8 cellular contexts compared by ENCODE assay signal in the genomic region with DNA sequence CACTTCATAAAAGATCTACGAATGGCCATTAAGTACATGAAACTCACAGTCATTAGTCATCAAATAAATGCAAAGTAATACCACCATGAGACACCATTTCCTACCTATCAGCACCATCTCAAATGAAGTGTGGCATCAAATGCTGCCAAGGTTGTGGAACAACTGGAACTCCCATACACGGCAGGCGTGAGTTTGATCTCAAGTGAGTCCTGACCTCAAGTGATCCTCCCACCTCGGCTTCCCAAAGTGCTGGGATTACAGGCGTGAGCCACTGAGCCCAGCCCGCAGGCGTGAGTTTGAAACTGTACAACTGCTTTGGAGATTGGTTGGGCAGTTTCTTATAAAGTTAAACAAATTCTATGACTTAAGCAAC. TPM values are rescaled to one million over a fixed set of nuclear protein-coding genes. Genes with fewer than 3 reads are reported as not detected.
DNase-seq lines count a peak whose midpoint lies in the region; ATAC-seq and TF ChIP-seq lines count a peak whose summit lies in the region.

No MANE protein-coding gene starts in this region.

- intact Hi-C loops in CD4-positive, alpha-beta memory T cell (cut with micrococcal nuclease) = loop anchor here (1.0 kb wide), 3 partner anchors 23 to 30 kb away; partner anchors contain the start of gene HDAC11
- intact Hi-C loops in Panc1 (cut with micrococcal nuclease; ENCODE audit: unreplicated experiment) = loop anchor here (5.0 to 10.0 kb wide), 2 partner anchors 156 to 359 kb away; no protein-coding TSS in a partner anchor

- H3K36me3 ChIP-seq in CD4-positive, alpha-beta memory T cell (ENCODE audit: insufficient read depth, low read length) = no peaks in the 10 kb centered on the region
- no peaks in the 10 kb centered on the region for H3K36me3 ChIP-seq in Panc1 (ENCODE audit: control insufficient read depth, insufficient read depth, low read length)

- no peak overlapping the region for H3K23ac ChIP-seq in H9 (ENCODE audit: insufficient read length, low read depth, low read length)

- H3K9me3 ChIP-seq in CD4-positive, alpha-beta memory T cell (ENCODE audit: control insufficient read depth in 1 of 2, low read length in 2 of 2) = no peaks in the 10 kb centered on the region
- H3K9me3 ChIP-seq in H9 (ENCODE audit: control insufficient read depth, low read depth, low read length) (no peaks in the 10 kb centered on the region), Panc1 (ENCODE audit: control insufficient read depth, insufficient read depth, low read depth, low read length) (no peaks in the 10 kb centered on the region)

- DNase-seq in CD4-positive, alpha-beta memory T cell = peak in 1 of 5 donors; percentile 79
- DNase-seq in H9 (peak; percentile 47), Panc1 (ENCODE audit: low read depth, low spot score) (no peak), astrocyte of the spinal cord (ENCODE audit: low read depth, low spot score) (no peak), left lobe of liver (ENCODE audit: low spot score) (no peak), mesenteric fat pad (ENCODE audit: low spot score) (no peak)

- H2BK20ac ChIP-seq in H9 (ENCODE audit: low read depth, low read length, poor library complexity, severe bottlenecking) = no peak overlapping the region

- H4K20me1 ChIP-seq in H9 (ENCODE audit: control insufficient read depth, insufficient read depth, insufficient read length) = no peaks in the 10 kb centered on the region

- H3T11ph ChIP-seq in H9 (ENCODE audit: low read length) = no peak overlapping the region

- CTCF ChIA-PET in CD4-positive, alpha-beta memory T cell (lab: Charles Lee; ENCODE audit: partially characterized antibody) = interaction anchor here (0.7 to 7.3 kb wide), 28 partner anchors 9 to 429 kb away, joined by 3 to 255 read pairs (median 9); partner anchors contain the start of genes HDAC11, NUP210 and WNT7A
- CTCF ChIA-PET in Panc1 (lab: Charles Lee) = interaction anchor here (0.8 to 2.0 kb wide), 2 partner anchors 60 to 88 kb away, joined by 4 to 5 read pairs; no protein-coding TSS in a partner anchor

- BruUV-seq in Panc1 (replicated peaks; lab: Mats Ljungman, UMichigan) = TSS peak; percentile 92

- H3K27me3 Mint-ChIP-seq in CD4-positive, alpha-beta memory T cell = no peaks in the 10 kb centered on the region
- no peaks in the 10 kb centered on the region for H3K27me3 Mint-ChIP-seq in H9 (ENCODE audit: low read depth)
- no peaks in the 10 kb centered on the region for H3K27me3 Mint-ChIP-seq in stimulated activated memory B cell treated with anti-CD40 and anti-IgM and Interleukin-4, amounts not matched to agents 10 μg/mL and 1 μg/mL and 100 μg/mL, for 72 hours

- peaks cover 0 to 3% of the 10 kb centered on the region in 2 donors for H3K36me3 Mint-ChIP-seq in CD4-positive, alpha-beta memory T cell
- H3K36me3 Mint-ChIP-seq in H9 (ENCODE audit: insufficient read depth in 1 of 3, low read depth in 3 of 3) = peaks cover 4 to 6% (median 5%) of the 10 kb centered on the region in 3 experiments
- H3K36me3 Mint-ChIP-seq in stimulated activated memory B cell treated with anti-CD40 and anti-IgM and Interleukin-4, amounts not matched to agents 10 μg/mL and 1 μg/mL and 100 μg/mL, for 72 hours = no peaks in the 10 kb centered on the region

- in situ Hi-C loops in Panc1 (cut with HindIII; ENCODE audit: low pct_unique_long_range_greater_than_20kb, low sequenced_read_pairs) (no loop called here), astrocyte of the spinal cord (cut with HindIII; ENCODE audit: low sequenced_read_pairs) (no loop called here)

- no peak overlapping the region for H3K14ac ChIP-seq in H9 (ENCODE audit: insufficient read depth, low read length)

- peak overlapping the region; percentile 72 to 91 for H3K4me3 ChIP-seq in CD4-positive, alpha-beta memory T cell (ENCODE audit: low read length in 2 of 2)
- H3K4me3 ChIP-seq in Panc1 (ENCODE audit: low read depth in 2 of 2, low read length in 2 of 2) = peak overlapping the region; percentile 56 to 69
- peak overlapping the region; percentile 51 for H3K4me3 ChIP-seq in astrocyte of the spinal cord (ENCODE audit: low read depth, low read length)

- no peak overlapping the region for H3K56ac ChIP-seq in H9 (ENCODE audit: insufficient read length, low read depth, low read length)

- peak; percentile 66 for ATAC-seq in Panc1
- ATAC-seq in left lobe of liver = peak; percentile 3
- no peak for ATAC-seq in stimulated activated memory B cell treated with anti-CD40 and anti-IgM and Interleukin-4, amounts not matched to agents 10 μg/mL and 1 μg/mL and 100 μg/mL, for 72 hours
- no peak for ATAC-seq in GM19324 (IDR thresholded peaks at IDR 0.05; ENCODE audit: low FRiP score, unreplicated experiment)

- H3K9ac ChIP-seq in H9 (ENCODE audit: extremely low read depth, insufficient read length, low read length) = no peak overlapping the region

- H3K79me2 ChIP-seq in H9 (ENCODE audit: insufficient read depth, low read length) = no peaks in the 10 kb centered on the region

- no peak overlapping the region for H2AFZ ChIP-seq in H9 (ENCODE audit: low read length)

- TF ChIP-seq CTCF in H9 (conservative IDR thresholded peaks at IDR 0.05) = no peak
- no peak for TF ChIP-seq CTCF in Panc1 (IDR thresholded peaks at IDR 0.05)
- no peak for TF ChIP-seq CTCF in astrocyte of the spinal cord (IDR thresholded peaks at IDR 0.05; ENCODE audit: low read depth, low read length)

- peak overlapping the region; percentile 57 for H3K4me2 ChIP-seq in H9 (ENCODE audit: insufficient read depth, insufficient read length, low read length)

- H4K5ac ChIP-seq in H9 (ENCODE audit: insufficient read length, low read depth, low read length) = no peak overlapping the region

- peaks cover 19% of the 10 kb centered on the region for H3K4me1 ChIP-seq in CD4-positive, alpha-beta memory T cell (ENCODE audit: insufficient read depth, low read length)
- H3K4me1 ChIP-seq in H9 (ENCODE audit: insufficient read depth, low read length) = no peaks in the 10 kb centered on the region
- no peaks in the 10 kb centered on the region for H3K4me1 ChIP-seq in Panc1 (ENCODE audit: control insufficient read depth, insufficient read depth, low read length)

- H3K27ac Mint-ChIP-seq in CD4-positive, alpha-beta memory T cell = peak overlapping the region; percentile 86 to 97 (median 96)
- H3K27ac Mint-ChIP-seq in H9 = peak overlapping the region; percentile 33 to 90 (median 71); a peak in 5 of 7 replicates
- peak overlapping the region; percentile 87 for H3K27ac Mint-ChIP-seq in stimulated activated memory B cell treated with anti-CD40 and anti-IgM and Interleukin-4, amounts not matched to agents 10 μg/mL and 1 μg/mL and 100 μg/mL, for 72 hours

- H3K27ac ChIP-seq in CD4-positive, alpha-beta memory T cell (ENCODE audit: low read depth, low read length) = peak overlapping the region; percentile 60
- H3K27ac ChIP-seq in H9 (ENCODE audit: insufficient read length, low read depth, low read length) (no peak overlapping the region), Panc1 (ENCODE audit: low read length) (peak overlapping the region; percentile 70)

- H3K4me3 Mint-ChIP-seq in CD4-positive, alpha-beta memory T cell = peak overlapping the region; percentile 93 to 98 (median 98)
- H3K4me3 Mint-ChIP-seq in H9 = peak overlapping the region; percentile 68 to 78
- peak overlapping the region; percentile 85 for H3K4me3 Mint-ChIP-seq in stimulated activated memory B cell treated with anti-CD40 and anti-IgM and Interleukin-4, amounts not matched to agents 10 μg/mL and 1 μg/mL and 100 μg/mL, for 72 hours

- H3K4ac ChIP-seq in H9 (ENCODE audit: low read depth, low read length) = no peak overlapping the region

- H4K8ac ChIP-seq in H9 (replicated peaks; ENCODE audit: insufficient read length, low read depth, low read length) = no peak overlapping the region

- POLR2A ChIA-PET in CD4-positive, alpha-beta memory T cell (lab: Charles Lee; ENCODE audit: partially characterized antibody) = interaction anchor here (0.9 to 4.1 kb wide), 14 partner anchors 10 to 124 kb away, joined by 3 to 137 read pairs (median 6); partner anchors contain the start of genes HDAC11 and NUP210
- POLR2A ChIA-PET in Panc1 (lab: Charles Lee) = no interaction called here

- H3K9me3 Mint-ChIP-seq in CD4-positive, alpha-beta memory T cell = no peaks in the 10 kb centered on the region
- H3K9me3 Mint-ChIP-seq in H9 = peaks cover 0 to 3% of the 10 kb centered on the region in 2 experiments; a peak in 2 of 5 replicates
- no peaks in the 10 kb centered on the region for H3K9me3 Mint-ChIP-seq in stimulated activated memory B cell treated with anti-CD40 and anti-IgM and Interleukin-4, amounts not matched to agents 10 μg/mL and 1 μg/mL and 100 μg/mL, for 72 hours

- no peaks in the 10 kb centered on the region for H3K27me3 ChIP-seq in CD4-positive, alpha-beta memory T cell (ENCODE audit: insufficient read depth, low read length)
- H3K27me3 ChIP-seq in H9 (ENCODE audit: insufficient read depth, low read length) = no peaks in the 10 kb centered on the region
- H3K27me3 ChIP-seq in Panc1 (ENCODE audit: control insufficient read depth, insufficient read depth, low read length) = no peaks in the 10 kb centered on the region

- H2AK5ac ChIP-seq in H9 (ENCODE audit: insufficient read length, low read length) = no peak overlapping the region

- WGBS in H9 (ENCODE audit: extremely low coverage, insufficient read length, low lambda C conversion rate) = no CpG with 5 or more reads among the region's 7 CpGs

- H2BK12ac ChIP-seq in H9 (ENCODE audit: insufficient read length, low read depth, low read length) = no peak overlapping the region

- H2BK5ac ChIP-seq in H9 (ENCODE audit: insufficient read length, low read length) = no peak overlapping the region

- H4K91ac ChIP-seq in H9 (ENCODE audit: insufficient read length, low read depth, low read length) = no peak overlapping the region

- H3K18ac ChIP-seq in H9 (ENCODE audit: insufficient read length, low read depth, low read length) = no peak overlapping the region

- peaks cover 10 to 25% (median 17%) of the 10 kb centered on the region in 4 donors for H3K4me1 Mint-ChIP-seq in CD4-positive, alpha-beta memory T cell
- H3K4me1 Mint-ChIP-seq in H9 = peaks cover 9 to 13% of the 10 kb centered on the region in 2 experiments
- H3K4me1 Mint-ChIP-seq in stimulated activated memory B cell treated with anti-CD40 and anti-IgM and Interleukin-4, amounts not matched to agents 10 μg/mL and 1 μg/mL and 100 μg/mL, for 72 hours = peaks cover 11% of the 10 kb centered on the region

- H3K79me1 ChIP-seq in H9 (ENCODE audit: insufficient read depth, low read depth, low read length, poor library complexity, severe bottlenecking) = no peaks in the 10 kb centered on the region

- H2BK120ac ChIP-seq in H9 (ENCODE audit: low read depth, low read length, poor library complexity, severe bottlenecking) = no peak overlapping the region

- no peak overlapping the region for H2BK15ac ChIP-seq in H9 (ENCODE audit: low read depth, low read length)

- no peaks in the 10 kb centered on the region for H3K23me2 ChIP-seq in H9 (ENCODE audit: insufficient read length, low read depth, low read length, poor library complexity, severe bottlenecking)

RNA-seq across cellular contexts. Expression of gene HDAC11, which starts 28.8 kb away (rescaled TPM):
- 1 to 10 TPM; 7.1 to 7.6 TPM for total RNA-seq in CD4-positive, alpha-beta memory T cell
- 1 to 10 TPM; 5.0 to 8.8 TPM for polyA plus RNA-seq in CD4-positive, alpha-beta memory T cell
- 6.6 and 7.0 TPM in 2 replicates for total RNA-seq in H9 (2021)
- total RNA-seq in Panc1 (2021; ENCODE audit: unreplicated experiment) = 10.6 TPM
- polyA plus RNA-seq in Panc1 (2012; ENCODE audit: insufficient read length) = 21.6 TPM
- total RNA-seq in left lobe of liver = 4.6 TPM
- total RNA-seq in mesenteric fat pad = 7.9 TPM

RNA-seq across cellular contexts. Expression of gene NUP210, which starts 31.2 kb away (rescaled TPM):
- total RNA-seq in CD4-positive, alpha-beta memory T cell = 100 to 1,000 TPM; 138 to 149 TPM
- polyA plus RNA-seq in CD4-positive, alpha-beta memory T cell = 10 to 100 TPM; 20.5 to 81.8 TPM
- total RNA-seq in H9 (2021) (47.3 and 48.8 TPM in 2 replicates), Panc1 (2021; ENCODE audit: unreplicated experiment) (36.8 TPM), left lobe of liver (19.1 TPM), mesenteric fat pad (1.5 TPM)
- polyA plus RNA-seq in Panc1 (2012; ENCODE audit: insufficient read length) = 39.2 TPM

Comparison
In these comparisons a context has a peak if more than half of its experiments do, and no peak if none do; other contexts are left out.
1. ATAC-seq: peak in Panc1 (single experiment) and left lobe of liver (single experiment); none in stimulated activated memory B cell treated with anti-CD40 and anti-IgM and Interleukin-4, amounts not matched to agents 10 μg/mL and 1 μg/mL and 100 μg/mL, for 72 hours (single experiment) and GM19324 (single experiment).
2. Peak in every context shown above with its lines, with median percentiles within 50 percentile points of each other: H3K4me3 ChIP-seq, H3K27ac Mint-ChIP-seq and H3K4me3 Mint-ChIP-seq.